Comparison of ENCODE assay signal across 8 cellular contexts in genomic region chr6:69866351-69867074, GRCh38. TPM values are rescaled to one million over a fixed set of nuclear protein-coding genes. Genes with fewer than 3 reads are reported as not detected.
A peak's percentile ranks its signal among the peaks of the same experiment; 100 is the strongest.
DNase-seq lines count a peak whose midpoint lies in the region; ATAC-seq and TF ChIP-seq lines count a peak whose summit lies in the region.

COL19A1 (plus strand) TSS chr6:69866556; CDS start chr6:69879568, 13,012 bp downstream.

- POLR2A ChIA-PET in activated CD4-positive, alpha-beta memory T cell treated with anti-CD3 and anti-CD28 coated beads, Interleukin-2, amount 10 ng/mL, durations not matched to agents 7 days and 5 days (lab: Charles Lee), result interaction anchor here (0.6 to 1.3 kb wide), 4 partner anchors 13 to 593 kb away, joined by 3 read pairs; no protein-coding TSS in a partner anchor

- WGBS in aorta, 2 donors, result 1% methylated on average over 26 of the region's 26 CpGs

- H3K36me3 Mint-ChIP-seq in activated CD4-positive, alpha-beta memory T cell treated with anti-CD3 and anti-CD28 coated beads, Interleukin-2, amount 10 ng/mL, durations not matched to agents 7 days and 5 days (ENCODE audit: low read depth), result no peaks in the 10 kb centered on the region
- no peaks in the 10 kb centered on the region for H3K36me3 Mint-ChIP-seq in natural killer cell

- no peak within 1 kb of the TSS for H3K27ac ChIP-seq in aorta (ENCODE audit: low read depth in 1 of 2, low read length in 2 of 2)

- peak within 1 kb of the TSS; percentile 88 for H3K4me3 ChIP-seq in GM12865 (ENCODE audit: low read depth, low read length)
- H3K4me3 ChIP-seq in aorta (ENCODE audit: low read length in 2 of 2), result peak within 1 kb of the TSS; percentile 42 to 74

- ATAC-seq in GM21619 (IDR thresholded peaks at IDR 0.05; ENCODE audit: unreplicated experiment) (peak; percentile 48), esophagus mucosa (peak; percentile 42), natural killer cell (peak; percentile 16 to 52 (median 43)), aorta (ENCODE audit: low FRiP score) (peak; percentile 44)

- TF ChIP-seq CTCF in GM12865 (IDR thresholded peaks at IDR 0.05; ENCODE audit: insufficient read depth, low read depth, low read length, missing control alignments), result no peak
- TF ChIP-seq CTCF in natural killer cell (IDR thresholded peaks at IDR 0.05), result no peak

- peak within 1 kb of the TSS; percentile 64 for H3K4me3 Mint-ChIP-seq in activated CD4-positive, alpha-beta memory T cell treated with anti-CD3 and anti-CD28 coated beads, Interleukin-2, amount 10 ng/mL, durations not matched to agents 7 days and 5 days
- H3K4me3 Mint-ChIP-seq in natural killer cell, result peak within 1 kb of the TSS; percentile 86

- DNase-seq in GM12865 (ENCODE audit: low read depth) (peak; percentile 73), KG1 (lab: John Stamatoyannopoulos, UW) (peak; percentile 17), natural killer cell (peak; percentile 15), aorta (peak; percentile 46 to 76), hippocampal formation (lab: John Stamatoyannopoulos, UW) (no peak)
- peak; percentile 29 for DNase-seq in activated CD4-positive, alpha-beta memory T cell treated with anti-CD3 and anti-CD28 coated beads, Interleukin-2, amount 10 ng/mL, durations not matched to agents 7 days and 5 days

- H3K27me3 Mint-ChIP-seq in activated CD4-positive, alpha-beta memory T cell treated with anti-CD3 and anti-CD28 coated beads, Interleukin-2, amount 10 ng/mL, durations not matched to agents 7 days and 5 days, result peaks cover 43% of the 10 kb centered on the region
- H3K27me3 Mint-ChIP-seq in natural killer cell (ENCODE audit: low read depth in 2 of 2), result peaks cover 54 to 76% of the 10 kb centered on the region in 2 donors

- H3K4me1 ChIP-seq in aorta (ENCODE audit: control insufficient read depth in 1 of 2, insufficient read depth in 2 of 2, low read length in 2 of 2), result no peaks in the 10 kb centered on the region

- H3K36me3 ChIP-seq in aorta (ENCODE audit: control insufficient read depth in 1 of 2, insufficient read depth in 2 of 2, low read length in 1 of 2), result no peaks in the 10 kb centered on the region

- no peaks in the 10 kb centered on the region for H3K9me3 ChIP-seq in aorta (ENCODE audit: control insufficient read depth, low read length)

- no peaks in the 10 kb centered on the region for H3K27me3 ChIP-seq in aorta (ENCODE audit: control insufficient read depth in 1 of 2, insufficient read depth in 2 of 2, low read length in 1 of 2)

- no peaks in the 10 kb centered on the region for H3K9me3 Mint-ChIP-seq in activated CD4-positive, alpha-beta memory T cell treated with anti-CD3 and anti-CD28 coated beads, Interleukin-2, amount 10 ng/mL, durations not matched to agents 7 days and 5 days
- no peaks in the 10 kb centered on the region for H3K9me3 Mint-ChIP-seq in natural killer cell

- CTCF ChIA-PET in activated CD4-positive, alpha-beta memory T cell treated with anti-CD3 and anti-CD28 coated beads, Interleukin-2, amount 10 ng/mL, durations not matched to agents 7 days and 5 days (lab: Charles Lee), result interaction anchor here (2.1 kb wide), 1 partner anchor 70 kb away, joined by 8 read pairs; the partner anchor contains the start of gene LMBRD1

- intact Hi-C loops in natural killer cell (cut with micrococcal nuclease) (no loop called here), aorta (cut with DNase I) (loop anchor here in 1 of 2 donors (5.0 kb wide), 1 partner anchor 71 kb away; no protein-coding TSS in a partner anchor)

- no peak within 1 kb of the TSS for H3K27ac Mint-ChIP-seq in activated CD4-positive, alpha-beta memory T cell treated with anti-CD3 and anti-CD28 coated beads, Interleukin-2, amount 10 ng/mL, durations not matched to agents 7 days and 5 days
- H3K27ac Mint-ChIP-seq in natural killer cell, result peak within 1 kb of the TSS in 1 of 2 donors; percentile 11

- H3K4me1 Mint-ChIP-seq in activated CD4-positive, alpha-beta memory T cell treated with anti-CD3 and anti-CD28 coated beads, Interleukin-2, amount 10 ng/mL, durations not matched to agents 7 days and 5 days, result peaks cover 19% of the 10 kb centered on the region
- peaks cover 11 to 18% of the 10 kb centered on the region in 2 donors for H3K4me1 Mint-ChIP-seq in natural killer cell

RNA-seq across cellular contexts. Expression of gene COL19A1, which starts in this region (rescaled TPM):
- total RNA-seq in activated CD4-positive, alpha-beta memory T cell treated with anti-CD3 and anti-CD28 coated beads, Interleukin-2, amount 10 ng/mL, durations not matched to agents 7 days and 5 days, result under 1 TPM; 0.03 TPM
- total RNA-seq in esophagus mucosa, result 0.04 TPM
- total RNA-seq in natural killer cell, result under 1 TPM; 0.07 to 0.33 (median 0.18) TPM
- 1 to 10 TPM in 1 of 2 donors, under 1 TPM in 1; 0.42 to 1.8 TPM for total RNA-seq in aorta
- not detected for polyA plus RNA-seq in aorta

Comparison
In these comparisons a context has a peak if more than half of its experiments do, and no peak if none do; other contexts are left out.
1. Peak in DNase-seq in activated CD4-positive, alpha-beta memory T cell treated with anti-CD3 and anti-CD28 coated beads, Interleukin-2, amount 10 ng/mL, durations not matched to agents 7 days and 5 days; RNA of the gene not detected or under 1 TPM.
2. Peak in ATAC-seq in esophagus mucosa; RNA of the gene not detected or under 1 TPM.
3. Peak in DNase-seq and ATAC-seq in natural killer cell; RNA of the gene not detected or under 1 TPM.
4. DNase-seq: peak in GM12865 (single experiment), KG1 (single experiment) and aorta (2 of 2); none in hippocampal formation (0 of 2).
5. Peak in every context shown above with its lines, with median percentiles within 50 percentile points of each other: ATAC-seq.